8 cellular contexts compared by ENCODE assay signal in genomic region chr7:77416621-77417371, GRCh38. TPM values are rescaled to one million over a fixed set of nuclear protein-coding genes. Genes with fewer than 3 reads are reported as not detected.
A peak's percentile ranks its signal among the peaks of the same experiment; 100 is the strongest.
DNase-seq lines count a peak whose midpoint lies in the region; ATAC-seq and TF ChIP-seq lines count a peak whose summit lies in the region.

No MANE protein-coding gene starts in this region.

- TF ChIP-seq CTCF in 22Rv1 (IDR thresholded peaks at IDR 0.05) (peak; percentile 47), LNCaP clone FGC (IDR thresholded peaks at IDR 0.05; ENCODE audit: control insufficient read depth, extremely low read depth, insufficient read depth) (no peak), colonic mucosa (IDR thresholded peaks at IDR 0.05) (no peak)

- no peaks in the 10 kb centered on the region for H3K27me3 ChIP-seq in colonic mucosa
- no peaks in the 10 kb centered on the region for H3K27me3 ChIP-seq in muscle layer of colon (ENCODE audit: control insufficient read depth in 1 of 2, insufficient read depth in 2 of 2, low read length in 2 of 2)

- H3K9me3 ChIP-seq in colonic mucosa (no peaks in the 10 kb centered on the region), muscle layer of colon (ENCODE audit: low read length) (no peaks in the 10 kb centered on the region)

- H3K4me3 ChIP-seq in LNCaP clone FGC (ENCODE audit: low read depth, low read length) (peak overlapping the region; percentile 40), colonic mucosa (peak overlapping the region; percentile 74), muscle layer of colon (ENCODE audit: low read depth in 1 of 2, low read length in 2 of 2) (peak overlapping the region; percentile 69 to 72)

- H3K27ac ChIP-seq in 22Rv1, result peak overlapping the region; percentile 71
- H3K27ac ChIP-seq in colonic mucosa, result peak overlapping the region; percentile 80
- H3K27ac ChIP-seq in muscle layer of colon (ENCODE audit: low read depth, low read length), result peak overlapping the region; percentile 89

- no peak for DNase-seq in LNCaP clone FGC (ENCODE audit: low read depth)
- no peak for DNase-seq in colonic mucosa
- no peak for DNase-seq in occipital lobe (lab: John Stamatoyannopoulos, UW)
- DNase-seq in NCI-H446 treated with DMSO at 0.1 percent for 48 hours (lab: John Stamatoyannopoulos, UW), result no peak
- DNase-seq in kidney tubule cell (ENCODE audit: low spot score), result no peak

- intact Hi-C loops in colonic mucosa (cut with DNase I), result no loop called here

- H3K9ac ChIP-seq in colonic mucosa (ENCODE audit: low read depth in 2 of 2, low read length in 2 of 2) (peak overlapping the region; percentile 44 to 80), muscle layer of colon (ENCODE audit: low read length) (peak overlapping the region; percentile 72)

- no peaks in the 10 kb centered on the region for H3K36me3 ChIP-seq in colonic mucosa
- H3K36me3 ChIP-seq in muscle layer of colon (ENCODE audit: insufficient read depth, low read length), result no peaks in the 10 kb centered on the region

- ATAC-seq in GM19043 (IDR thresholded peaks at IDR 0.05; ENCODE audit: low read depth, unreplicated experiment), result peak; percentile 23

- H3K4me1 ChIP-seq in colonic mucosa (no peaks in the 10 kb centered on the region), muscle layer of colon (ENCODE audit: insufficient read depth, low read length) (peaks cover 10% of the 10 kb centered on the region)

RNA-seq across cellular contexts. Expression of gene GSAP, which starts 0.6 kb away (rescaled TPM):
- 1 to 10 TPM; 3.7 to 7.7 TPM for total RNA-seq in colonic mucosa
- 12.6 TPM for total RNA-seq in occipital lobe
